ENCODE assay signal across 20 cellular contexts in genomic region chr1:16276302-16277020, GRCh38.
"Had no signal": no experiment of that assay in that cellular context is flagged by ENCODE, and none has a peak within 500 bp of the region (broad histone marks: within the 10 kb centered on the region; RNA-seq: fewer than 3 reads in every experiment).

No MANE protein-coding gene starts in this region.

- H3K27me3 ChIP-seq: esophagus squamous epithelium, spleen, stomach, testis had no signal

- H3K27ac ChIP-seq: coronary artery, esophagus squamous epithelium, psoas muscle, spleen, stomach, testis had no signal

- H3K9me3 Mint-ChIP-seq: activated B cell treated with CpG ODN at 0.5 μM for 24 hours; T-helper 2 cell treated with Interferon-gamma antibody and Interleukin-4, amounts not matched to agents 5 μg/mL and 100 μg/mL, for 36 hours had no signal

- DNase-seq: activated B cell treated with CpG ODN at 0.5 μM for 24 hours; activated CD4-positive, alpha-beta T cell treated with anti-CD3 and anti-CD28 coated beads for 48 hours; activated CD8-positive, alpha-beta memory T cell treated with anti-CD3 and anti-CD28 coated beads, Interleukin-2, amount 50 U/mL, for 4 hours; activated CD8-positive, alpha-beta T cell treated with anti-CD3 and anti-CD28 coated beads, Interleukin-2, amount 10 ng/mL, durations not matched to agents 7 days and 5 days; activated effector memory CD4-positive, alpha-beta T cell treated with anti-CD3 and anti-CD28 coated beads, Interleukin-2, amount 50 U/mL, for 16 hours; activated T-cell treated with anti-CD3 and anti-CD28 coated beads, Interleukin-2, amount 50 U/mL, for 48 hours; amniotic stem cell; effector CD4-positive, alpha-beta T cell; esophagus squamous epithelium; foreskin fibroblast; hypothalamus; kidney; psoas muscle; spleen; stomach; testis had no signal

- H3K9me3 ChIP-seq: esophagus squamous epithelium, psoas muscle, spleen, stomach, testis had no signal

- H3K27me3 Mint-ChIP-seq: activated B cell treated with CpG ODN at 0.5 μM for 24 hours; activated naive CD8-positive, alpha-beta T cell had no signal

- H3K4me3 ChIP-seq: coronary artery, esophagus squamous epithelium, psoas muscle, spleen, stomach, testis had no signal

- H3K4me1 Mint-ChIP-seq: activated B cell treated with CpG ODN at 0.5 μM for 24 hours had no signal

- H3K4me3 Mint-ChIP-seq: activated B cell treated with CpG ODN at 0.5 μM for 24 hours; activated CD8-positive, alpha-beta T cell treated with anti-CD3 and anti-CD28 coated beads, Interleukin-2, amount 10 ng/mL, durations not matched to agents 7 days and 5 days; activated naive CD8-positive, alpha-beta T cell; T-helper 2 cell treated with Interferon-gamma antibody and Interleukin-4, amounts not matched to agents 5 μg/mL and 100 μg/mL, for 36 hours had no signal

- H3K27ac Mint-ChIP-seq: activated B cell treated with CpG ODN at 0.5 μM for 24 hours; activated CD8-positive, alpha-beta T cell treated with anti-CD3 and anti-CD28 coated beads, Interleukin-2, amount 10 ng/mL, durations not matched to agents 7 days and 5 days; activated naive CD8-positive, alpha-beta T cell; T-helper 2 cell treated with Interferon-gamma antibody and Interleukin-4, amounts not matched to agents 5 μg/mL and 100 μg/mL, for 36 hours had no signal

- FAIRE-seq: kidney had no signal

- H3K4me1 ChIP-seq: stomach, testis had no signal

- ATAC-seq: activated CD8-positive, alpha-beta T cell treated with anti-CD3 and anti-CD28 coated beads, Interleukin-2, amount 10 ng/mL, durations not matched to agents 7 days and 5 days; sciatic nerve had no signal
